Comparison of ENCODE assay signal across 8 cellular contexts in genomic region chr19:2015611-2015950, GRCh38. TPM values are rescaled to one million over a fixed set of nuclear protein-coding genes. Genes with fewer than 3 reads are reported as not detected.
DNase-seq lines count a peak whose midpoint lies in the region; ATAC-seq and TF ChIP-seq lines count a peak whose summit lies in the region.

TSS of gene BTBD2 (minus strand) at chr19:2015714. CDS start at chr19:2015703, 11 bp downstream.

- peak in 8 of 10 experiments; percentile 24 to 61 (median 49) for DNase-seq in CD4-positive, alpha-beta T cell
- DNase-seq in HT1080 (ENCODE audit: low read depth) (no peak), T-helper 17 cell (peak in 2 of 3 donors; percentile 45 to 52)

- peak within 1 kb of the TSS; percentile 59 for H3K4me3 ChIP-seq in iPS-15b (ENCODE audit: low read depth, low read length)
- peak within 1 kb of the TSS; percentile 73 to 81 (median 75) for H3K4me3 ChIP-seq in skeletal muscle tissue (ENCODE audit: low read length in 3 of 3)

- H3K36me3 ChIP-seq in iPS-15b (ENCODE audit: control insufficient read depth, insufficient read depth, low read length) (peaks cover 5% of the 10 kb centered on the region), skeletal muscle tissue (ENCODE audit: control insufficient read depth in 3 of 3, insufficient read depth in 3 of 3, low read length in 3 of 3) (no peaks in the 10 kb centered on the region)

- peaks cover 14% of the 10 kb centered on the region for H3K36me3 Mint-ChIP-seq in CD4-positive, alpha-beta T cell (ENCODE audit: low read depth)
- no peaks in the 10 kb centered on the region for H3K36me3 Mint-ChIP-seq in T-helper 17 cell (ENCODE audit: low read depth)
- peaks cover 29% of the 10 kb centered on the region for H3K36me3 Mint-ChIP-seq in brain

- no peaks in the 10 kb centered on the region for H3K27me3 Mint-ChIP-seq in CD4-positive, alpha-beta T cell
- H3K27me3 Mint-ChIP-seq in T-helper 17 cell = no peaks in the 10 kb centered on the region
- no peaks in the 10 kb centered on the region for H3K27me3 Mint-ChIP-seq in brain

- no peak within 1 kb of the TSS for H3K9ac ChIP-seq in iPS-15b (ENCODE audit: low read depth, low read length)
- peak within 1 kb of the TSS; percentile 50 to 75 (median 61) for H3K9ac ChIP-seq in skeletal muscle tissue (ENCODE audit: low read depth in 1 of 3, low read length in 3 of 3)

- H3K4me1 ChIP-seq in iPS-15b (ENCODE audit: control insufficient read depth, insufficient read depth, low read length) (no peaks in the 10 kb centered on the region), skeletal muscle tissue (ENCODE audit: control insufficient read depth in 3 of 3, insufficient read depth in 3 of 3, low read length in 3 of 3) (peaks cover 5 to 25% (median 7%) of the 10 kb centered on the region in 3 donors)

- peak within 1 kb of the TSS; percentile 69 for H3K27ac Mint-ChIP-seq in CD4-positive, alpha-beta T cell
- H3K27ac Mint-ChIP-seq in T-helper 17 cell (peak within 1 kb of the TSS; percentile 32), brain (peak within 1 kb of the TSS in 4 of 5 experiments; percentile 80 to 87 (median 84))

- intact Hi-C loops in CD4-positive, alpha-beta T cell (cut with DNase I, micrococcal nuclease) = loop anchor here (5.0 to 10.0 kb wide), 4 partner anchors 37 to 219 kb away; partner anchors contain the start of genes MKNK2 (in 2 of the 2), AP3D1 (in 1 of the 2), PLEKHJ1 (in 1 of the 2) and SF3A2 (in 1 of the 2)

- peaks cover 23% of the 10 kb centered on the region for H3K4me1 Mint-ChIP-seq in CD4-positive, alpha-beta T cell (ENCODE audit: low read depth)
- H3K4me1 Mint-ChIP-seq in T-helper 17 cell = peaks cover 21% of the 10 kb centered on the region
- peaks cover 42% of the 10 kb centered on the region for H3K4me1 Mint-ChIP-seq in brain

- no peak for TF ChIP-seq CTCF in CD4-positive, alpha-beta T cell (IDR thresholded peaks at IDR 0.05)
- no peak for TF ChIP-seq CTCF in brain (conservative IDR thresholded peaks at IDR 0.05)

- CTCF ChIA-PET in CD4-positive, alpha-beta T cell (lab: Charles Lee) = no interaction called here

- H3K9me3 Mint-ChIP-seq in CD4-positive, alpha-beta T cell = no peaks in the 10 kb centered on the region
- H3K9me3 Mint-ChIP-seq in brain = peaks cover 0 to 15% (median 5%) of the 10 kb centered on the region in 5 experiments

- no peaks in the 10 kb centered on the region for H3K27me3 ChIP-seq in CD4-positive, alpha-beta T cell (ENCODE audit: control insufficient read depth, insufficient read depth, low read length)
- no peaks in the 10 kb centered on the region for H3K27me3 ChIP-seq in iPS-15b (ENCODE audit: control insufficient read depth, insufficient read depth, low read length)
- no peaks in the 10 kb centered on the region for H3K27me3 ChIP-seq in skeletal muscle tissue (ENCODE audit: control insufficient read depth in 3 of 3, insufficient read depth in 3 of 3, low read length in 3 of 3)

- POLR2A ChIA-PET in CD4-positive, alpha-beta T cell (lab: Charles Lee) = no interaction called here

- peak within 1 kb of the TSS; percentile 29 for H3K27ac ChIP-seq in CD4-positive, alpha-beta T cell (ENCODE audit: low read depth, low read length)
- peak within 1 kb of the TSS; percentile 19 for H3K27ac ChIP-seq in skeletal muscle tissue (ENCODE audit: low read depth, low read length)

- H3K4me3 Mint-ChIP-seq in CD4-positive, alpha-beta T cell = peak within 1 kb of the TSS; percentile 76
- peak within 1 kb of the TSS; percentile 87 for H3K4me3 Mint-ChIP-seq in T-helper 17 cell
- H3K4me3 Mint-ChIP-seq in brain = peak within 1 kb of the TSS; percentile 80 to 85 (median 82)

- H3K9me3 ChIP-seq in CD4-positive, alpha-beta T cell (ENCODE audit: control insufficient read depth, low read length) = no peaks in the 10 kb centered on the region
- no peaks in the 10 kb centered on the region for H3K9me3 ChIP-seq in T-helper 17 cell (ENCODE audit: control insufficient read depth, low read length, poor library complexity, severe bottlenecking)
- H3K9me3 ChIP-seq in iPS-15b (ENCODE audit: control insufficient read depth, insufficient read depth, low read length) = no peaks in the 10 kb centered on the region
- H3K9me3 ChIP-seq in skeletal muscle tissue (ENCODE audit: control insufficient read depth in 3 of 3, low read length in 3 of 3) = no peaks in the 10 kb centered on the region

- peak; percentile 14 for ATAC-seq in CD4-positive, alpha-beta T cell (ENCODE audit: poor library complexity)
- ATAC-seq in T-helper 17 cell = peak; percentile 28
- ATAC-seq in GM21576 (IDR thresholded peaks at IDR 0.05; ENCODE audit: unreplicated experiment) = no peak
- ATAC-seq in HG02571 (IDR thresholded peaks at IDR 0.05; ENCODE audit: unreplicated experiment) = no peak

RNA-seq across cellular contexts. Expression of gene BTBD2, which starts in this region (rescaled TPM):
- 10 to 100 TPM; 44.4 to 44.9 TPM for total RNA-seq in CD4-positive, alpha-beta T cell
- 51.8 and 66.6 TPM in 2 replicates for total RNA-seq in HT1080 (2014; rRNA removed; shearing (Covaris generic))
- 127 and 130 TPM in 2 replicates for polyA plus RNA-seq in HT1080 (2015; cell fraction: cytosol; rRNA removed)
- 83.4 and 87.5 TPM in 2 replicates for polyA plus RNA-seq in HT1080 (2015; cell fraction: nucleus; rRNA removed)
- total RNA-seq in T-helper 17 cell (10 to 100 TPM; 53.4 to 64.6 TPM), skeletal muscle tissue (28.7 TPM)
- polyA plus RNA-seq in brain (ENCODE audit: insufficient read depth, low read depth, low replicate concordance) = 195 TPM

Comparison
In these comparisons a context has a peak if more than half of its experiments do, and no peak if none do; other contexts are left out.
1. ATAC-seq: peak in CD4-positive, alpha-beta T cell (single experiment) and T-helper 17 cell (single experiment); none in GM21576 (single experiment) and HG02571 (single experiment).
2. H3K27ac Mint-ChIP-seq: peak in every context shown above with its lines; median percentile 84 in brain; 69 in CD4-positive, alpha-beta T cell; 32 in T-helper 17 cell.
3. Peak in every context shown above with its lines, with median percentiles within 50 percentile points of each other: H3K4me3 Mint-ChIP-seq.